Comparison of ENCODE assay signal across 9 cellular contexts in genomic region chr7:44981035-44981706, GRCh38. TPM values are rescaled to one million over a fixed set of nuclear protein-coding genes. Genes with fewer than 3 reads are reported as not detected.
DNase-seq lines count a peak whose midpoint lies in the region; ATAC-seq, FAIRE-seq and TF ChIP-seq lines count a peak whose summit lies in the region.
"Had no signal": no experiment of that assay in that cellular context is flagged by ENCODE, and none has a peak within 500 bp of the region (broad histone marks: within the 10 kb centered on the region; RNA-seq: fewer than 3 reads in every experiment).

No MANE protein-coding gene starts in this region.

- H2AFZ ChIP-seq in osteoblast (ENCODE audit: low read length) = peak overlapping the region; percentile 9
- no peak overlapping the region for H2AFZ ChIP-seq in neural progenitor cell (replicated peaks)
- H2AFZ ChIP-seq in hepatocyte = no peak overlapping the region

- no peak for FAIRE-seq in GM12891 (lab: Jason Lieb, UNC)

- H3K9me3 ChIP-seq in osteoblast (ENCODE audit: low read depth, low read length) (no peaks in the 10 kb centered on the region), neural progenitor cell (ENCODE audit: low read depth) (no peaks in the 10 kb centered on the region), hepatocyte (ENCODE audit: low read depth) (no peaks in the 10 kb centered on the region)

- H3K27me3 Mint-ChIP-seq in neural progenitor cell (ENCODE audit: insufficient read depth, low read depth) = peaks cover 8% of the 10 kb centered on the region
- H3K27me3 Mint-ChIP-seq in Calu3 (ENCODE audit: unreplicated experiment) = no peaks in the 10 kb centered on the region

- peak; percentile 0 for ATAC-seq in HG02759 (IDR thresholded peaks at IDR 0.05; ENCODE audit: unreplicated experiment)

- CTCF ChIA-PET in Calu3 (lab: Charles Lee) = interaction anchor here (0.6 to 0.7 kb wide), 3 partner anchors 13 to 1642 kb away, joined by 3 to 4 read pairs (median 3); no protein-coding TSS in a partner anchor

- H3K9me3 Mint-ChIP-seq in neural progenitor cell (no peaks in the 10 kb centered on the region), Calu3 (ENCODE audit: low read depth, unreplicated experiment) (no peaks in the 10 kb centered on the region)

- H4K20me1 ChIP-seq in osteoblast (ENCODE audit: insufficient read depth, low read length) (peaks cover 16% of the 10 kb centered on the region), neural progenitor cell (ENCODE audit: low read depth) (peaks cover 16% of the 10 kb centered on the region), hepatocyte (ENCODE audit: insufficient read depth, poor library complexity, severe bottlenecking) (no peaks in the 10 kb centered on the region)

- WGBS in hepatocyte (ENCODE audit: low lambda C conversion rate, missing lambda C conversion rate) = 90% methylated on average over 7 of the region's 7 CpGs

- H3K27me3 ChIP-seq in osteoblast (ENCODE audit: insufficient read depth, low read length) (no peaks in the 10 kb centered on the region), neural progenitor cell (no peaks in the 10 kb centered on the region), hepatocyte (no peaks in the 10 kb centered on the region)

- H3K4me1 ChIP-seq in osteoblast (ENCODE audit: insufficient read depth, low read length) = peaks cover 34% of the 10 kb centered on the region
- peaks cover 15% of the 10 kb centered on the region for H3K4me1 ChIP-seq in neural progenitor cell
- H3K4me1 ChIP-seq in hepatocyte (ENCODE audit: insufficient read depth) = no peaks in the 10 kb centered on the region

- H3K27ac Mint-ChIP-seq in neural progenitor cell = no peak overlapping the region
- H3K27ac Mint-ChIP-seq in Calu3 (ENCODE audit: unreplicated experiment) = no peak overlapping the region

- no TSS peak for BruUV-seq in Calu3 (replicated peaks; lab: Mats Ljungman, UMichigan)

- peak overlapping the region; percentile 79 for H3K27ac ChIP-seq in osteoblast (ENCODE audit: low read depth, low read length)
- no peak overlapping the region for H3K27ac ChIP-seq in neural progenitor cell
- no peak overlapping the region for H3K27ac ChIP-seq in hepatocyte

- no peaks in the 10 kb centered on the region for H3K9me2 ChIP-seq in hepatocyte (replicated peaks; ENCODE audit: insufficient read depth)

- H3F3A ChIP-seq in neural progenitor cell (ENCODE audit: low read depth) = peaks cover 46% of the 10 kb centered on the region

- H3K4me3 ChIP-seq in osteoblast (ENCODE audit: insufficient read depth, low read length) (no peak overlapping the region), neural progenitor cell (no peak overlapping the region), hepatocyte (no peak overlapping the region)
- H3K4me3 ChIP-seq: lung had no signal

- TF ChIP-seq POLR2A in GM12891 (IDR thresholded peaks at IDR 0.05; ENCODE audit: low read depth, low read length) = no peak

- H3K9ac ChIP-seq in neural progenitor cell = no peak overlapping the region

- intact Hi-C loops in Calu3 (cut with micrococcal nuclease; ENCODE audit: unreplicated experiment) = no loop called here

- H3K36me3 Mint-ChIP-seq in neural progenitor cell = peaks cover 31% of the 10 kb centered on the region
- H3K36me3 Mint-ChIP-seq in Calu3 (ENCODE audit: insufficient read depth, unreplicated experiment) = peaks cover 67% of the 10 kb centered on the region

- DNase-seq in GM12891 (ENCODE audit: insufficient read length, low spot score) (no peak), osteoblast (ENCODE audit: insufficient read length, low spot score, missing footprints) (no peak), NCI-H2196 treated with DMSO at 0.1 percent for 48 hours (lab: John Stamatoyannopoulos, UW; ENCODE audit: unreplicated experiment) (no peak), neural progenitor cell (ENCODE audit: low spot score) (no peak), hepatocyte (ENCODE audit: low spot score) (no peak), Calu3 (no peak)
- DNase-seq in activated CD8-positive, alpha-beta memory T cell treated with anti-CD3 and anti-CD28 coated beads, Interleukin-2, amount 50 U/mL, for 48 hours = peak; percentile 84

- H3K4me1 Mint-ChIP-seq in neural progenitor cell = peaks cover 19% of the 10 kb centered on the region
- H3K4me1 Mint-ChIP-seq in Calu3 (ENCODE audit: low read depth, unreplicated experiment) = peaks cover 33% of the 10 kb centered on the region

- H3K4me2 ChIP-seq in osteoblast (ENCODE audit: insufficient read depth, low read length) = no peak overlapping the region
- no peak overlapping the region for H3K4me2 ChIP-seq in neural progenitor cell
- H3K4me2 ChIP-seq in hepatocyte = no peak overlapping the region

- H3K79me2 ChIP-seq in osteoblast (ENCODE audit: insufficient read depth, low read length) (peaks cover 23% of the 10 kb centered on the region), neural progenitor cell (ENCODE audit: low read depth) (peaks cover 26% of the 10 kb centered on the region), hepatocyte (peaks cover 9% of the 10 kb centered on the region)

- H3K36me3 ChIP-seq in osteoblast (ENCODE audit: insufficient read depth, low read length) (peaks cover 42% of the 10 kb centered on the region), neural progenitor cell (peaks cover 7% of the 10 kb centered on the region), hepatocyte (replicated peaks; ENCODE audit: insufficient read depth, low read depth) (no peaks in the 10 kb centered on the region)

- H3K4me3 Mint-ChIP-seq in neural progenitor cell = no peak overlapping the region
- H3K4me3 Mint-ChIP-seq in Calu3 (ENCODE audit: low read depth, unreplicated experiment) = no peak overlapping the region

- TF ChIP-seq CTCF in osteoblast (IDR thresholded peaks at IDR 0.05; ENCODE audit: extremely low read depth, low read depth, low read length) = no peak
- no peak for TF ChIP-seq CTCF in neural progenitor cell (IDR thresholded peaks at IDR 0.05)
- no peak for TF ChIP-seq CTCF in hepatocyte (IDR thresholded peaks at IDR 0.05; ENCODE audit: poor library complexity)
- TF ChIP-seq CTCF in Calu3 (IDR thresholded peaks at IDR 0.05; ENCODE audit: unreplicated experiment) = no peak

TF ChIP-seq in GM12891, 5 proteins besides CTCF, POLR2A, EP300 and RAD21:
- TF ChIP-seq PAX5 (IDR thresholded peaks at IDR 0.05; ENCODE audit: insufficient read depth, low read length, severe bottlenecking) (no peak), POLR2AphosphoS5 (IDR thresholded peaks at IDR 0.05; ENCODE audit: low read depth, low read length) (0 out of 2 replicates have a peak, but pooled peaks have one; percentile 18)

RNA-seq across cellular contexts. Expression of gene MYO1G, which starts 2.4 kb away (rescaled TPM):
- polyA plus RNA-seq in GM12891 (2012; ENCODE audit: low read depth, missing spikeins) = 203 TPM
- 0.29 and 0.36 TPM in 2 replicates for total RNA-seq in osteoblast
- 0.03 TPM in 1 of 2 replicates, not detected in the other for total RNA-seq in neural progenitor cell (ENCODE audit: low replicate concordance)
- total RNA-seq in hepatocyte = 0.03 TPM in 1 of 2 replicates, not detected in the other
- polyA plus RNA-seq in hepatocyte = 0.10 TPM in 1 of 2 replicates, not detected in the other
- total RNA-seq in Calu3 (2022) = 0.33 and 0.39 TPM in 2 replicates

RNA-seq across cellular contexts. Expression of gene CCM2, which starts 18.8 kb away (rescaled TPM):
- polyA plus RNA-seq in GM12891 (2012; ENCODE audit: low read depth, missing spikeins) = 64.9 TPM
- total RNA-seq in osteoblast = 41.8 and 42.3 TPM in 2 replicates
- 21.8 and 37.5 TPM in 2 replicates for total RNA-seq in neural progenitor cell (ENCODE audit: low replicate concordance)
- 31.6 and 32.2 TPM in 2 replicates for total RNA-seq in hepatocyte
- polyA plus RNA-seq in hepatocyte = 53.8 and 57.1 TPM in 2 replicates
- total RNA-seq in Calu3 (2022) = 59.8 and 62.9 TPM in 2 replicates
